Comparison of ENCODE assay signal across 7 cellular contexts in genomic region chr2:45652090-45653050, GRCh38. TPM values are rescaled to one million over a fixed set of nuclear protein-coding genes. Genes with fewer than 3 reads are reported as not detected.
DNase-seq lines count a peak whose midpoint lies in the region; FAIRE-seq and TF ChIP-seq lines count a peak whose summit lies in the region.

No MANE protein-coding gene starts in this region.

- no peak overlapping the region for H3K27ac ChIP-seq in OCI-LY7 (ENCODE audit: low read depth, low read length, poor library complexity, severe bottlenecking)
- no peak overlapping the region for H3K27ac ChIP-seq in cardiac muscle cell
- H3K27ac ChIP-seq in parathyroid adenoma = peak overlapping the region; percentile 98

- intact Hi-C loops in OCI-LY7 (cut with micrococcal nuclease; ENCODE audit: unreplicated experiment) = loop anchor here (5.0 kb wide), 2 partner anchors 40 to 90 kb away; no protein-coding TSS in a partner anchor

- FAIRE-seq in GM18507 (lab: Jason Lieb, UNC) (peak; percentile 73), H54 (lab: Jason Lieb, UNC) (no peak)

- H3K4me3 Mint-ChIP-seq in activated naive CD4-positive, alpha-beta T cell treated with anti-CD3 and anti-CD28 coated beads, Interleukin-2, amount 50 U/mL, for 24 hours = peak overlapping the region; percentile 88

- peak overlapping the region; percentile 99 for H3K4me2 ChIP-seq in OCI-LY7 (ENCODE audit: low read length)
- H3K4me2 ChIP-seq in parathyroid adenoma (ENCODE audit: low read length) = peak overlapping the region; percentile 86

- DNase-seq in GM18507 (ENCODE audit: extremely low spot score, insufficient read length, low read depth) = no peak
- DNase-seq in OCI-LY7 (ENCODE audit: low spot score) = peak; percentile 36
- DNase-seq in cardiac muscle cell (ENCODE audit: low read depth in 1 of 2, low spot score in 1 of 2) = peak; percentile 34 to 72
- no peak for DNase-seq in H54 (ENCODE audit: insufficient read length, low spot score)
- DNase-seq in HUDEP-2 (lab: John Stamatoyannopoulos, UW; ENCODE audit: unreplicated experiment in 76 of 76) = no peak

- TF ChIP-seq CTCF in OCI-LY7 (conservative IDR thresholded peaks at IDR 0.05; ENCODE audit: low read length) (no peak), cardiac muscle cell (IDR thresholded peaks at IDR 0.05; ENCODE audit: low read depth, low read length) (no peak), parathyroid adenoma (IDR thresholded peaks at IDR 0.05) (no peak)

- peak overlapping the region; percentile 62; the same call in 1 of the 2 replicates for H2AFZ ChIP-seq in OCI-LY7 (ENCODE audit: low read length)
- H2AFZ ChIP-seq in parathyroid adenoma = peak overlapping the region; percentile 92

- no peaks in the 10 kb centered on the region for H3K9me3 Mint-ChIP-seq in activated naive CD4-positive, alpha-beta T cell treated with anti-CD3 and anti-CD28 coated beads, Interleukin-2, amount 50 U/mL, for 24 hours

- no peaks in the 10 kb centered on the region for H3K36me3 Mint-ChIP-seq in activated naive CD4-positive, alpha-beta T cell treated with anti-CD3 and anti-CD28 coated beads, Interleukin-2, amount 50 U/mL, for 24 hours

- POLR2A ChIA-PET in OCI-LY7 (lab: Charles Lee) = interaction anchor here (0.7 to 2.1 kb wide), 10 partner anchors 13 to 284 kb away, joined by 3 to 7 read pairs (median 4); partner anchors contain the start of gene SRBD1

- H3K27me3 Mint-ChIP-seq in activated naive CD4-positive, alpha-beta T cell treated with anti-CD3 and anti-CD28 coated beads, Interleukin-2, amount 50 U/mL, for 24 hours = no peaks in the 10 kb centered on the region

- peaks cover 45% of the 10 kb centered on the region for H3K4me1 Mint-ChIP-seq in activated naive CD4-positive, alpha-beta T cell treated with anti-CD3 and anti-CD28 coated beads, Interleukin-2, amount 50 U/mL, for 24 hours

- CTCF ChIA-PET in OCI-LY7 (lab: Charles Lee; ENCODE audit: unreplicated experiment) = interaction anchor here (0.6 to 1.7 kb wide), 5 partner anchors 25 to 191 kb away, joined by 3 to 10 read pairs (median 5); no protein-coding TSS in a partner anchor

- H3K9ac ChIP-seq in parathyroid adenoma = peak overlapping the region; percentile 88

- no TSS peak for BruUV-seq in OCI-LY7 (replicated peaks; lab: Mats Ljungman, UMichigan)

- no peaks in the 10 kb centered on the region for H3K36me3 ChIP-seq in OCI-LY7 (ENCODE audit: insufficient read depth, low read length)
- H3K36me3 ChIP-seq in cardiac muscle cell = no peaks in the 10 kb centered on the region
- H3K36me3 ChIP-seq in parathyroid adenoma (ENCODE audit: control insufficient read depth, insufficient read depth, low read length) = no peaks in the 10 kb centered on the region

- peaks cover 19% of the 10 kb centered on the region for H3K4me1 ChIP-seq in OCI-LY7 (ENCODE audit: insufficient read depth, low read length, poor library complexity, severe bottlenecking)
- H3K4me1 ChIP-seq in cardiac muscle cell (ENCODE audit: low read depth) = peaks cover 4% of the 10 kb centered on the region
- peaks cover 20% of the 10 kb centered on the region for H3K4me1 ChIP-seq in parathyroid adenoma

- peaks cover 3% of the 10 kb centered on the region; the same call in 1 of the 2 replicates for H3K79me2 ChIP-seq in OCI-LY7 (ENCODE audit: insufficient read depth, low read depth, low read length)
- peaks cover 37% of the 10 kb centered on the region for H3K79me2 ChIP-seq in parathyroid adenoma

- no peaks in the 10 kb centered on the region for H3K9me2 ChIP-seq in OCI-LY7 (ENCODE audit: insufficient read depth, low read length)

- peak overlapping the region; percentile 89 for H3K4me3 ChIP-seq in OCI-LY7 (ENCODE audit: low read depth, low read length, poor library complexity, severe bottlenecking)
- peak overlapping the region; percentile 84 for H3K4me3 ChIP-seq in cardiac muscle cell
- peak overlapping the region; percentile 95 for H3K4me3 ChIP-seq in parathyroid adenoma (ENCODE audit: low read depth, low read length)

- H3K9me3 ChIP-seq in OCI-LY7 (ENCODE audit: low read length) (no peaks in the 10 kb centered on the region), cardiac muscle cell (ENCODE audit: low read depth) (no peaks in the 10 kb centered on the region), parathyroid adenoma (ENCODE audit: control insufficient read depth, low read length) (no peaks in the 10 kb centered on the region)

- H3K27me3 ChIP-seq in cardiac muscle cell = peaks cover 13% of the 10 kb centered on the region
- no peaks in the 10 kb centered on the region for H3K27me3 ChIP-seq in parathyroid adenoma (ENCODE audit: control insufficient read depth, insufficient read depth, low read length)

- H3K27ac Mint-ChIP-seq in activated naive CD4-positive, alpha-beta T cell treated with anti-CD3 and anti-CD28 coated beads, Interleukin-2, amount 50 U/mL, for 24 hours = peak overlapping the region; percentile 42

- H4K20me1 ChIP-seq in OCI-LY7 (ENCODE audit: insufficient read depth, low read length) = no peaks in the 10 kb centered on the region; the same call in 1 of the 2 replicates

- no peak for TF ChIP-seq POLR2A in H54 (IDR thresholded peaks at IDR 0.05; ENCODE audit: low read depth, low read length)

RNA-seq across cellular contexts. Expression of gene PRKCE, which starts 0.9 kb away (rescaled TPM):
- 13.6 and 17.0 TPM in 2 replicates for total RNA-seq in OCI-LY7 (2014; rRNA removed; shearing (Covaris generic))
- total RNA-seq in OCI-LY7 (2022) (42.1 and 50.2 TPM in 2 replicates), cardiac muscle cell (11.3 and 13.2 TPM in 2 replicates)
- 19.2 and 26.0 TPM in 2 replicates for polyA plus RNA-seq in cardiac muscle cell

RNA-seq across cellular contexts. Expression of gene SRBD1, which starts 41.3 kb away (rescaled TPM):
- 13.9 and 15.5 TPM in 2 replicates for total RNA-seq in OCI-LY7 (2014; rRNA removed; shearing (Covaris generic))
- total RNA-seq in OCI-LY7 (2022) = 16.0 and 17.6 TPM in 2 replicates
- 13.7 and 14.7 TPM in 2 replicates for total RNA-seq in cardiac muscle cell
- polyA plus RNA-seq in cardiac muscle cell = 10.6 and 10.7 TPM in 2 replicates

Comparison
In these comparisons a context has a peak if more than half of its experiments do, and no peak if none do; other contexts are left out.
1. DNase-seq: peak in OCI-LY7 (single experiment) and cardiac muscle cell (2 of 2); none in GM18507 (single experiment), H54 (single experiment) and HUDEP-2 (0 of 76).
2. Peak in every context shown above with its lines, with median percentiles within 50 percentile points of each other: H3K4me3 ChIP-seq.